Comparison of ENCODE assay signal across 32 cellular contexts in the genomic region with DNA sequence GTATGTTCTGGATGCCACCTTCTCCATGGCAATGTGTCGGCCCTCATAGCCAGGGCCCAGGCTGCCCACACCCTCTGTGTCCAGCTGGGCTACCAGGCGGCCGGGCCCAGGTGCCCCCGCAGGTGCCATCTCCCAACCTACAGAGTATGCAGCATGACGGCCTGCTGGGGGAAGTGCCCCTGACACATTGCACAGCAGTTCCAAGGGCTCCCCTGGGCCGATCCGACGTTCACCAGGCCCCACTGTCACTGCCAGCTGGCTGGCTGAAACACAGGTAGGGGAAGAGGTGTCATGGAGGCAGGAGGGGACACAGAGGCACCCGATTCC. TPM values are rescaled to one million over a fixed set of nuclear protein-coding genes. Genes with fewer than 3 reads are reported as not detected.
"Had no signal": no experiment of that assay in that cellular context is flagged by ENCODE, and none has a peak within 500 bp of the region (broad histone marks: within the 10 kb centered on the region; RNA-seq: fewer than 3 reads in every experiment).

No MANE protein-coding gene starts in this region.

- H3K27me3 Mint-ChIP-seq: activated CD4-positive, alpha-beta memory T cell treated with anti-CD3 and anti-CD28 coated beads for 36 hours; activated CD4-positive, alpha-beta T cell treated with anti-CD3 and anti-CD28 coated beads, Interleukin-2, amount 10 ng/mL, durations not matched to agents 24 days and 14 days; activated naive CD8-positive, alpha-beta T cell; effector memory CD8-positive, alpha-beta T cell; naive thymus-derived CD8-positive, alpha-beta T cell; stimulated activated naive B cell treated with anti-CD40 and anti-IgM and Interleukin-4, amounts not matched to agents 10 μg/mL and 1 μg/mL and 100 μg/mL, for 72 hours had no signal

- H3K4me3 ChIP-seq: colonic mucosa, gastrocnemius medialis, lower lobe of right lung, right atrium auricular region, SK-N-MC, smooth muscle cell, stomach, suprapubic skin, tibial nerve had no signal

- H2AFZ ChIP-seq: parathyroid adenoma had no signal

- H3K9me3 Mint-ChIP-seq: activated CD4-positive, alpha-beta memory T cell treated with anti-CD3 and anti-CD28 coated beads for 36 hours; activated CD4-positive, alpha-beta T cell treated with anti-CD3 and anti-CD28 coated beads, Interleukin-2, amount 10 ng/mL, durations not matched to agents 24 days and 14 days; effector memory CD8-positive, alpha-beta T cell; naive thymus-derived CD8-positive, alpha-beta T cell; neural crest cell; stimulated activated naive B cell treated with anti-CD40 and anti-IgM and Interleukin-4, amounts not matched to agents 10 μg/mL and 1 μg/mL and 100 μg/mL, for 72 hours; T-helper 1 cell treated with Interleukin-12 subunit alpha and Interleukin-12 subunit beta and Interleukin-4 antibody, amounts not matched to agents 30 μg/mL and 1 μg/mL, for 36 hours had no signal

- H3K79me2 ChIP-seq: parathyroid adenoma had no signal

- H3K27ac ChIP-seq: gastrocnemius medialis, lower lobe of right lung, parathyroid adenoma, right atrium auricular region, SK-N-MC, stomach, suprapubic skin, VCaP had no signal

- DNase-seq: activated CD4-positive, alpha-beta memory T cell treated with anti-CD3 and anti-CD28 coated beads for 36 hours; activated CD4-positive, alpha-beta T cell treated with anti-CD3 and anti-CD28 coated beads, Interleukin-2, amount 10 ng/mL, durations not matched to agents 24 days and 14 days; activated effector memory CD4-positive, alpha-beta T cell treated with Interleukin-2 at 50 U/mL for 16 hours; activated naive CD4-positive, alpha-beta T cell treated with Interleukin-2 at 50 U/mL for 16 hours; activated T-cell treated with anti-CD3 and anti-CD28 coated beads, Interleukin-2, amount 50 U/mL, for 48 hours; central memory CD4-positive, alpha-beta T cell; colonic mucosa; effector memory CD8-positive, alpha-beta T cell; erythroblast; gastrocnemius medialis; lower lobe of right lung; mesenchymal stem cell; stimulated activated CD4-positive, alpha-beta T cell treated with anti-CD3 and anti-CD28 coated beads, Interleukin-15, amount 100 ng/mL, for 24 hours; stimulated activated CD4-positive, alpha-beta T cell treated with anti-CD3 and anti-CD28 coated beads, Interleukin-2, amount 100 ng/mL, for 24 hours; stimulated activated naive B cell treated with anti-CD40 and anti-IgM and Interleukin-4, amounts not matched to agents 10 μg/mL and 1 μg/mL and 100 μg/mL, for 72 hours; stomach; SW 1271; T-helper 9 cell had no signal

- H3K9me3 ChIP-seq: colonic mucosa, gastrocnemius medialis, lower lobe of right lung, right atrium auricular region, stomach, suprapubic skin, tibial nerve had no signal

- H3K4me2 ChIP-seq: smooth muscle cell had no signal

- H3K27me3 ChIP-seq: colonic mucosa, gastrocnemius medialis, right atrium auricular region, stomach, suprapubic skin, tibial nerve had no signal

- H3K27ac Mint-ChIP-seq: activated CD4-positive, alpha-beta memory T cell treated with anti-CD3 and anti-CD28 coated beads for 36 hours; activated CD4-positive, alpha-beta T cell treated with anti-CD3 and anti-CD28 coated beads, Interleukin-2, amount 10 ng/mL, durations not matched to agents 24 days and 14 days; activated naive CD8-positive, alpha-beta T cell; stimulated activated naive B cell treated with anti-CD40 and anti-IgM and Interleukin-4, amounts not matched to agents 10 μg/mL and 1 μg/mL and 100 μg/mL, for 72 hours; T-helper 1 cell treated with Interleukin-12 subunit alpha and Interleukin-12 subunit beta and Interleukin-4 antibody, amounts not matched to agents 30 μg/mL and 1 μg/mL, for 36 hours had no signal

- H3K4me3 Mint-ChIP-seq: activated CD4-positive, alpha-beta memory T cell treated with anti-CD3 and anti-CD28 coated beads for 36 hours; activated CD4-positive, alpha-beta T cell treated with anti-CD3 and anti-CD28 coated beads, Interleukin-2, amount 10 ng/mL, durations not matched to agents 24 days and 14 days; activated naive CD8-positive, alpha-beta T cell; effector memory CD8-positive, alpha-beta T cell; naive thymus-derived CD8-positive, alpha-beta T cell; neural crest cell; stimulated activated naive B cell treated with anti-CD40 and anti-IgM and Interleukin-4, amounts not matched to agents 10 μg/mL and 1 μg/mL and 100 μg/mL, for 72 hours; T-helper 1 cell treated with Interleukin-12 subunit alpha and Interleukin-12 subunit beta and Interleukin-4 antibody, amounts not matched to agents 30 μg/mL and 1 μg/mL, for 36 hours had no signal

- H3K36me3 Mint-ChIP-seq: activated naive CD8-positive, alpha-beta T cell had no signal

- H3K9ac ChIP-seq: parathyroid adenoma had no signal

- ATAC-seq: activated CD4-positive, CD25-positive, alpha-beta regulatory T cell treated with anti-CD3 and anti-CD28 coated beads, Interleukin-2, amount 50 U/mL, for 24 hours; effector memory CD8-positive, alpha-beta T cell; gastrocnemius medialis; lower lobe of right lung; naive thymus-derived CD8-positive, alpha-beta T cell; stimulated activated naive B cell treated with anti-CD40 and anti-IgM and Interleukin-4, amounts not matched to agents 10 μg/mL and 1 μg/mL and 100 μg/mL, for 72 hours had no signal

- H3K4me1 ChIP-seq: parathyroid adenoma had no signal

RNA-seq across cellular contexts. Expression of a gene that starts 11.7 kb away (rescaled TPM):
- total RNA-seq: activated CD4-positive, alpha-beta memory T cell treated with anti-CD3 and anti-CD28 coated beads for 36 hours; activated CD4-positive, alpha-beta T cell treated with anti-CD3 and anti-CD28 coated beads, Interleukin-2, amount 10 ng/mL, durations not matched to agents 24 days and 14 days; gastrocnemius medialis; lower lobe of right lung; naive thymus-derived CD8-positive, alpha-beta T cell; pulmonary artery endothelial cell; smooth muscle cell had no signal
- polyA plus RNA-seq: keratinocyte, smooth muscle cell had no signal

RNA-seq across cellular contexts. Expression of a gene that starts 22.5 kb away (rescaled TPM):
- total RNA-seq: activated CD4-positive, alpha-beta memory T cell treated with anti-CD3 and anti-CD28 coated beads for 36 hours; activated CD4-positive, alpha-beta T cell treated with anti-CD3 and anti-CD28 coated beads, Interleukin-2, amount 10 ng/mL, durations not matched to agents 24 days and 14 days; naive thymus-derived CD8-positive, alpha-beta T cell; pulmonary artery endothelial cell; smooth muscle cell had no signal
- polyA plus RNA-seq: keratinocyte; naive thymus-derived CD8-positive, alpha-beta T cell; smooth muscle cell had no signal

RNA-seq across cellular contexts. Expression of a gene that starts 23.1 kb away (rescaled TPM):
- total RNA-seq: activated CD4-positive, alpha-beta memory T cell treated with anti-CD3 and anti-CD28 coated beads for 36 hours; activated CD4-positive, alpha-beta T cell treated with anti-CD3 and anti-CD28 coated beads, Interleukin-2, amount 10 ng/mL, durations not matched to agents 24 days and 14 days; gastrocnemius medialis; naive thymus-derived CD8-positive, alpha-beta T cell; pulmonary artery endothelial cell; smooth muscle cell; stomach; suprapubic skin had no signal
- polyA plus RNA-seq: keratinocyte, smooth muscle cell had no signal

RNA-seq across cellular contexts. Expression of a gene that starts 58.4 kb away (rescaled TPM):
- total RNA-seq: activated CD4-positive, alpha-beta memory T cell treated with anti-CD3 and anti-CD28 coated beads for 36 hours; activated CD4-positive, alpha-beta T cell treated with anti-CD3 and anti-CD28 coated beads, Interleukin-2, amount 10 ng/mL, durations not matched to agents 24 days and 14 days; colonic mucosa; naive thymus-derived CD8-positive, alpha-beta T cell; pulmonary artery endothelial cell; right atrium auricular region; smooth muscle cell; suprapubic skin had no signal
- polyA plus RNA-seq: keratinocyte; naive thymus-derived CD8-positive, alpha-beta T cell; smooth muscle cell had no signal
